In genomic region chr12:108633081-108633533, GRCh38 we compare ENCODE assay signal across 9 cellular contexts. TPM values are rescaled to one million over a fixed set of nuclear protein-coding genes. Genes with fewer than 3 reads are reported as not detected.
A peak's percentile ranks its signal among the peaks of the same experiment; 100 is the strongest.
DNase-seq lines count a peak whose midpoint lies in the region; ATAC-seq, FAIRE-seq and TF ChIP-seq lines count a peak whose summit lies in the region.
"Had no signal": no experiment of that assay in that cellular context is flagged by ENCODE, and none has a peak within 500 bp of the region (broad histone marks: within the 10 kb centered on the region; RNA-seq: fewer than 3 reads in every experiment).

No MANE protein-coding gene starts in this region.

- ATAC-seq in Right ventricle myocardium superior (ENCODE audit: poor library complexity) (no peak), upper lobe of left lung (ENCODE audit: low FRiP score in 2 of 2) (no peak)
- no peak for ATAC-seq in activated naive CD4-positive, alpha-beta T cell treated with anti-CD3 and anti-CD28 coated beads, Interleukin-2, amount 50 U/mL, for 72 hours

- TF ChIP-seq CTCF in right atrium auricular region (IDR thresholded peaks at IDR 0.05) (no peak), upper lobe of left lung (IDR thresholded peaks at IDR 0.05) (no peak)

- H3K4me3 ChIP-seq in right atrium auricular region (peak overlapping the region in 1 of 2 donors; percentile 13), muscle layer of colon (ENCODE audit: low read depth in 1 of 2, low read length in 2 of 2) (no peak overlapping the region), upper lobe of left lung (peak overlapping the region in 3 of 4 donors; percentile 30 to 52 (median 45))
- H3K4me3 ChIP-seq: thyroid gland had no signal

- no peak overlapping the region for H3K9ac ChIP-seq in muscle layer of colon (ENCODE audit: low read length)

- H3K27me3 ChIP-seq in right atrium auricular region (no peaks in the 10 kb centered on the region), muscle layer of colon (ENCODE audit: control insufficient read depth in 1 of 2, insufficient read depth in 2 of 2, low read length in 2 of 2) (no peaks in the 10 kb centered on the region), upper lobe of left lung (no peaks in the 10 kb centered on the region)
- H3K27me3 ChIP-seq: thyroid gland had no signal

- FAIRE-seq in GM12892 (lab: Jason Lieb, UNC): no peak

- peaks cover 0 to 39% of the 10 kb centered on the region in 2 donors for H3K4me1 ChIP-seq in right atrium auricular region
- H3K4me1 ChIP-seq in muscle layer of colon (ENCODE audit: insufficient read depth, low read length): peaks cover 37% of the 10 kb centered on the region
- peaks cover 61 to 94% (median 75%) of the 10 kb centered on the region in 4 donors for H3K4me1 ChIP-seq in upper lobe of left lung

- TF ChIP-seq EP300 in upper lobe of left lung (IDR thresholded peaks at IDR 0.05): no peak

- peaks cover 30 to 35% of the 10 kb centered on the region in 2 donors for H3K36me3 Mint-ChIP-seq in activated naive CD4-positive, alpha-beta T cell treated with anti-CD3 and anti-CD28 coated beads, Interleukin-2, amount 50 U/mL, for 72 hours

- H3K9me3 Mint-ChIP-seq in activated naive CD4-positive, alpha-beta T cell treated with anti-CD3 and anti-CD28 coated beads, Interleukin-2, amount 50 U/mL, for 72 hours: peaks cover 0 to 3% of the 10 kb centered on the region in 2 donors

- no peak for DNase-seq in right atrium auricular region (ENCODE audit: low spot score)
- no peak for DNase-seq in Right ventricle myocardium superior
- peak in 1 of 2 donors; percentile 50 for DNase-seq in activated naive CD4-positive, alpha-beta T cell treated with anti-CD3 and anti-CD28 coated beads, Interleukin-2, amount 50 U/mL, for 72 hours (ENCODE audit: low spot score in 2 of 2)
- peak in 1 of 2 donors; percentile 24 for DNase-seq in upper lobe of left lung
- DNase-seq in mucosa of gallbladder (ENCODE audit: low spot score): no peak
- no peak for DNase-seq in GM12892 (ENCODE audit: insufficient read length)
- no peak for DNase-seq in activated CD8-positive, alpha-beta memory T cell treated with anti-CD3 and anti-CD28 coated beads, Interleukin-2, amount 50 U/mL, for 48 hours

- no peaks in the 10 kb centered on the region for H3K9me3 ChIP-seq in right atrium auricular region
- no peaks in the 10 kb centered on the region for H3K9me3 ChIP-seq in muscle layer of colon (ENCODE audit: low read length)
- no peaks in the 10 kb centered on the region for H3K9me3 ChIP-seq in upper lobe of left lung
- H3K9me3 ChIP-seq: thyroid gland had no signal

- intact Hi-C loops in Right ventricle myocardium superior (cut with DNase I): no loop called here

- H3K36me3 ChIP-seq in right atrium auricular region: no peaks in the 10 kb centered on the region
- no peaks in the 10 kb centered on the region for H3K36me3 ChIP-seq in muscle layer of colon (ENCODE audit: insufficient read depth, low read length)
- H3K36me3 ChIP-seq in upper lobe of left lung: no peaks in the 10 kb centered on the region
- H3K36me3 ChIP-seq: thyroid gland had no signal

- WGBS in upper lobe of left lung, 2 donors: 70 to 86% methylated on average over 7 of the region's 7 CpGs

- no peak for TF ChIP-seq POLR2A in upper lobe of left lung (IDR thresholded peaks at IDR 0.05)
- no peak for TF ChIP-seq POLR2A in GM12892 (IDR thresholded peaks at IDR 0.05; ENCODE audit: low read depth, low read length)

- H3K27ac ChIP-seq in right atrium auricular region (peak overlapping the region; percentile 23 to 40), muscle layer of colon (ENCODE audit: low read depth, low read length) (peak overlapping the region; percentile 7), upper lobe of left lung (peak overlapping the region; percentile 81 to 89 (median 84))

- H3K27ac Mint-ChIP-seq in activated naive CD4-positive, alpha-beta T cell treated with anti-CD3 and anti-CD28 coated beads, Interleukin-2, amount 50 U/mL, for 72 hours: peak overlapping the region; percentile 91 to 98

RNA-seq across cellular contexts. Expression of gene SELPLG, which starts 0.6 kb away (rescaled TPM):
- total RNA-seq in right atrium auricular region: 1 to 10 TPM; 3.7 to 7.7 TPM
- total RNA-seq in Right ventricle myocardium superior: 4.2 TPM
- total RNA-seq in activated naive CD4-positive, alpha-beta T cell treated with anti-CD3 and anti-CD28 coated beads, Interleukin-2, amount 50 U/mL, for 72 hours: 10 to 100 TPM; 30.0 to 35.9 TPM
- total RNA-seq in upper lobe of left lung: 10 to 100 TPM; 25.2 to 71.4 (median 42.5) TPM
- total RNA-seq in mucosa of gallbladder: 22.4 TPM
- 18.3 TPM for polyA plus RNA-seq in GM12892 (2012; ENCODE audit: missing spikeins)

RNA-seq across cellular contexts. Expression of gene TMEM119, which starts 35.2 kb away (rescaled TPM):
- 1 to 10 TPM; 1.8 to 5.5 TPM for total RNA-seq in right atrium auricular region
- total RNA-seq in Right ventricle myocardium superior: 0.54 TPM
- total RNA-seq in activated naive CD4-positive, alpha-beta T cell treated with anti-CD3 and anti-CD28 coated beads, Interleukin-2, amount 50 U/mL, for 72 hours: under 1 TPM in 1 of 2 donors, not detected in 1; 0.09 TPM
- total RNA-seq in upper lobe of left lung: 10 to 100 TPM in 5 of 6 donors, 1 to 10 TPM in 1; 1.5 to 50.7 (median 20.5) TPM
- 10.6 TPM for total RNA-seq in mucosa of gallbladder
- polyA plus RNA-seq in GM12892 (2012; ENCODE audit: missing spikeins): 0.23 TPM

Comparison
In these comparisons a context has a peak if more than half of its experiments do, and no peak if none do; other contexts are left out.
1. H3K27ac ChIP-seq: peak in every context shown above with its lines; median percentile 84 in upper lobe of left lung; 32 in right atrium auricular region; 7 in muscle layer of colon.
2. H3K4me3 ChIP-seq: peak in upper lobe of left lung (3 of 4); none in muscle layer of colon (0 of 2).